In genomic region chr7:105664816-105665525, GRCh38 we compare ENCODE assay signal across 12 cellular contexts.
DNase-seq lines count a peak whose midpoint lies in the region; ATAC-seq, FAIRE-seq and TF ChIP-seq lines count a peak whose summit lies in the region.
"Had no signal": no experiment of that assay in that cellular context is flagged by ENCODE, and none has a peak within 500 bp of the region (broad histone marks: within the 10 kb centered on the region; RNA-seq: fewer than 3 reads in every experiment).

No MANE protein-coding gene starts in this region.

- peaks cover 9% of the 10 kb centered on the region for H4K20me1 ChIP-seq in K562 (replicated peaks; ENCODE audit: control insufficient read depth, insufficient read depth, low read length)

- no peaks in the 10 kb centered on the region for H3K4me1 Mint-ChIP-seq in activated T-cell treated with anti-CD3 and anti-CD28 coated beads, Interleukin-2, amount 50 U/mL, for 72 hours (ENCODE audit: low read depth)
- H3K4me1 Mint-ChIP-seq in stimulated activated naive B cell treated with anti-CD40 and anti-IgM and Interleukin-4, amounts not matched to agents 10 μg/mL and 1 μg/mL and 100 μg/mL, for 72 hours: peaks cover 14 to 24% of the 10 kb centered on the region in 2 donors
- H3K4me1 Mint-ChIP-seq: stimulated activated naive CD8-positive, alpha-beta T cell treated with anti-CD3 and anti-CD28 coated beads, Interleukin-15, amount 100 ng/mL, for 72 hours had no signal

- no peaks in the 10 kb centered on the region for H3K36me3 ChIP-seq in K562 (ENCODE audit: control insufficient read depth, insufficient read depth, low read length)
- H3K36me3 ChIP-seq: ovary had no signal

- H2AFZ ChIP-seq in K562 (ENCODE audit: low read depth, low read length): no peak overlapping the region

- no peak for TF ChIP-seq CTCF in K562 (IDR thresholded peaks at IDR 0.05 in 2 of 3, conservative IDR thresholded peaks at IDR 0.05 in 1 of 3; ENCODE audit: insufficient read depth in 2 of 3, low read depth in 1 of 3, low read length in 3 of 3)

- H3K9me3 ChIP-seq in K562 (replicated peaks; ENCODE audit: control insufficient read depth, insufficient read depth, low read depth, low read length): no peaks in the 10 kb centered on the region
- H3K9me3 ChIP-seq: gastroesophageal sphincter, ovary had no signal

- H3K27ac Mint-ChIP-seq in activated T-cell treated with anti-CD3 and anti-CD28 coated beads, Interleukin-2, amount 50 U/mL, for 72 hours: peak overlapping the region; percentile 74
- H3K27ac Mint-ChIP-seq in stimulated activated naive B cell treated with anti-CD40 and anti-IgM and Interleukin-4, amounts not matched to agents 10 μg/mL and 1 μg/mL and 100 μg/mL, for 72 hours: peak overlapping the region; percentile 6

- ATAC-seq in activated T-cell treated with anti-CD3 and anti-CD28 coated beads, Interleukin-2, amount 50 U/mL, for 72 hours (replicated peaks in 1 of 2): no peak
- ATAC-seq in K562: peak; percentile 95
- ATAC-seq in stimulated activated naive B cell treated with anti-CD40 and anti-IgM and Interleukin-4, amounts not matched to agents 10 μg/mL and 1 μg/mL and 100 μg/mL, for 72 hours (replicated peaks): no peak
- no peak for ATAC-seq in activated CD4-positive, CD25-positive, alpha-beta regulatory T cell treated with anti-CD3 and anti-CD28 coated beads, Interleukin-2, amount 50 U/mL, for 24 hours
- ATAC-seq: gastroesophageal sphincter; stimulated activated naive CD8-positive, alpha-beta T cell treated with anti-CD3 and anti-CD28 coated beads, Interleukin-15, amount 100 ng/mL, for 72 hours had no signal

- no peak overlapping the region for H3K4me2 ChIP-seq in K562 (ENCODE audit: insufficient read depth, low read length)

- POLR2A ChIA-PET in K562 (lab: Yijun Ruan, JAX): interaction anchor here (0.6 kb wide), 1 partner anchor 10 kb away, joined by 4 read pairs; no protein-coding TSS in a partner anchor

- no peak overlapping the region for H3K27ac ChIP-seq in K562 (ENCODE audit: extremely low read depth, low read depth, low read length)
- H3K27ac ChIP-seq: gastroesophageal sphincter, ovary had no signal

- no peaks in the 10 kb centered on the region for H3K79me2 ChIP-seq in K562 (ENCODE audit: control insufficient read depth, insufficient read depth, low read length)

- peaks cover 10 to 11% of the 10 kb centered on the region in 2 experiments; a peak in 4 of 5 replicates for H3K4me1 ChIP-seq in K562 (replicated peaks in 1 of 2; ENCODE audit: control insufficient read depth in 2 of 2, insufficient read depth in 2 of 2, low read length in 2 of 2)

- in situ Hi-C loops in K562 (cut with MboI): no loop called here

- H3K36me3 Mint-ChIP-seq in activated T-cell treated with anti-CD3 and anti-CD28 coated beads, Interleukin-2, amount 50 U/mL, for 72 hours (ENCODE audit: insufficient read depth in 2 of 2): peaks cover 0 to 10% of the 10 kb centered on the region in 2 donors
- peaks cover 32 to 60% of the 10 kb centered on the region in 2 donors for H3K36me3 Mint-ChIP-seq in stimulated activated naive B cell treated with anti-CD40 and anti-IgM and Interleukin-4, amounts not matched to agents 10 μg/mL and 1 μg/mL and 100 μg/mL, for 72 hours

- H3K9me1 ChIP-seq in K562 (ENCODE audit: control insufficient read depth, insufficient read depth, low read length): no peaks in the 10 kb centered on the region

- H3K27me3 ChIP-seq in K562 (ENCODE audit: control insufficient read depth in 2 of 2, insufficient read depth in 2 of 2, low read length in 2 of 2): peaks cover 2 to 7% of the 10 kb centered on the region in 2 experiments; a peak in 2 of 5 replicates
- H3K27me3 ChIP-seq: gastroesophageal sphincter, ovary had no signal

- TF ChIP-seq POLR2A in K562 (conservative IDR thresholded peaks at IDR 0.05): no peak

- no peak overlapping the region for H3K4me3 Mint-ChIP-seq in activated T-cell treated with anti-CD3 and anti-CD28 coated beads, Interleukin-2, amount 50 U/mL, for 72 hours
- no peak overlapping the region for H3K4me3 Mint-ChIP-seq in stimulated activated naive B cell treated with anti-CD40 and anti-IgM and Interleukin-4, amounts not matched to agents 10 μg/mL and 1 μg/mL and 100 μg/mL, for 72 hours
- H3K4me3 Mint-ChIP-seq: stimulated activated naive CD8-positive, alpha-beta T cell treated with anti-CD3 and anti-CD28 coated beads, Interleukin-15, amount 100 ng/mL, for 72 hours had no signal

- 14% methylated on average over 8 of the region's 8 CpGs for WGBS in K562 (ENCODE audit: insufficient coverage, low coverage, missing lambda C conversion rate)

- TF ChIP-seq EP300 in K562 (IDR thresholded peaks at IDR 0.05; ENCODE audit: low read length): peak; percentile 29; the same call in 1 of the 2 replicates

- no peak for DNase-seq in activated T-cell treated with anti-CD3 and anti-CD28 coated beads, Interleukin-2, amount 50 U/mL, for 72 hours
- DNase-seq in activated T-cell treated with anti-CD3 and anti-CD28 coated beads, Interleukin-2, amount 50 U/mL, for 1 hour: no peak
- peak; percentile 92 for DNase-seq in NCI-H2171 treated with DMSO at 0.1 percent for 48 hours (lab: John Stamatoyannopoulos, UW)
- DNase-seq in K562 (ENCODE audit: extremely low read depth in 1 of 4, low spot score in 3 of 4): peak; percentile 76 to 93 (median 86)
- no peak for DNase-seq in stimulated activated naive B cell treated with anti-CD40 and anti-IgM and Interleukin-4, amounts not matched to agents 10 μg/mL and 1 μg/mL and 100 μg/mL, for 72 hours
- DNase-seq in KG1 (lab: John Stamatoyannopoulos, UW): no peak
- no peak for DNase-seq in NOMO-1 treated with dmso at 0.1 percent for 144 hours (lab: John Stamatoyannopoulos, UW; ENCODE audit: unreplicated experiment)
- DNase-seq: activated naive CD4-positive, alpha-beta T cell; ovary; stimulated activated naive CD8-positive, alpha-beta T cell treated with anti-CD3 and anti-CD28 coated beads, Interleukin-15, amount 100 ng/mL, for 72 hours had no signal

- no peaks in the 10 kb centered on the region for H3K27me3 Mint-ChIP-seq in activated T-cell treated with anti-CD3 and anti-CD28 coated beads, Interleukin-2, amount 50 U/mL, for 72 hours (ENCODE audit: low read depth)
- no peaks in the 10 kb centered on the region for H3K27me3 Mint-ChIP-seq in stimulated activated naive B cell treated with anti-CD40 and anti-IgM and Interleukin-4, amounts not matched to agents 10 μg/mL and 1 μg/mL and 100 μg/mL, for 72 hours
- H3K27me3 Mint-ChIP-seq: stimulated activated naive CD8-positive, alpha-beta T cell treated with anti-CD3 and anti-CD28 coated beads, Interleukin-15, amount 100 ng/mL, for 72 hours had no signal

- no peak overlapping the region for H3K4me3 ChIP-seq in K562
- H3K4me3 ChIP-seq: gastroesophageal sphincter, ovary had no signal

- intact Hi-C loops in K562 (cut with micrococcal nuclease): no loop called here

- peak; percentile 99 for FAIRE-seq in K562 (lab: Jason Lieb, UNC)

- CTCF ChIA-PET in K562 (lab: Yijun Ruan, JAX; ENCODE audit: low intra/inter-chr PET ratio): no interaction called here

- H3K9me3 Mint-ChIP-seq in activated T-cell treated with anti-CD3 and anti-CD28 coated beads, Interleukin-2, amount 50 U/mL, for 72 hours: no peaks in the 10 kb centered on the region
- no peaks in the 10 kb centered on the region for H3K9me3 Mint-ChIP-seq in stimulated activated naive B cell treated with anti-CD40 and anti-IgM and Interleukin-4, amounts not matched to agents 10 μg/mL and 1 μg/mL and 100 μg/mL, for 72 hours
- H3K9me3 Mint-ChIP-seq: stimulated activated naive CD8-positive, alpha-beta T cell treated with anti-CD3 and anti-CD28 coated beads, Interleukin-15, amount 100 ng/mL, for 72 hours had no signal

- no peak for TF ChIP-seq RAD21 in K562 (CRISPR knock-in tag; conservative IDR thresholded peaks at IDR 0.05 in 1 of 2, IDR thresholded peaks at IDR 0.05 in 1 of 2)

- no TSS peak for BruUV-seq in K562 (replicated peaks; lab: Mats Ljungman, UMichigan)

- H3K9ac ChIP-seq in K562 (ENCODE audit: insufficient read depth in 1 of 2, low read depth in 2 of 2, low read length in 2 of 2): no peak overlapping the region

TF ChIP-seq in K562, 482 proteins besides CTCF, POLR2A, EP300 and RAD21 (continues in another document):
- peak; percentile 62; the same call in 1 of the 2 replicates for TF ChIP-seq MYNN (IDR thresholded peaks at IDR 0.05)
- TF ChIP-seq MYNN (CRISPR knock-in tag; IDR thresholded peaks at IDR 0.05): no peak
- peak; percentile 67; the same call in 1 of the 2 replicates for TF ChIP-seq SMARCC2 (IDR thresholded peaks at IDR 0.05; ENCODE audit: low read depth)
- peak; percentile 32; the same call in 1 of the 2 replicates for TF ChIP-seq SP1 (CRISPR knock-in tag; IDR thresholded peaks at IDR 0.05)
- TF ChIP-seq DPF2 (IDR thresholded peaks at IDR 0.05): peak; percentile 89
- no peak for TF ChIP-seq E2F5 (CRISPR knock-in tag; IDR thresholded peaks at IDR 0.05)
- 0 out of 2 replicates have a peak, but pooled peaks have one; percentile 30 for TF ChIP-seq MBD2 (IDR thresholded peaks at IDR 0.05; ENCODE audit: borderline replicate concordance, low read depth)
- TF ChIP-seq PHF20 (IDR thresholded peaks at IDR 0.05; ENCODE audit: partially characterized antibody): no peak
- peak; percentile 77; the same call in 1 of the 2 replicates for TF ChIP-seq MITF (IDR thresholded peaks at IDR 0.05)
- no peak for TF ChIP-seq POLR2H (tag; IDR thresholded peaks at IDR 0.05; ENCODE audit: low read depth)

Comparison
In these comparisons a context has a peak if more than half of its experiments do, and no peak if none do; other contexts are left out.
1. DNase-seq: peak in NCI-H2171 treated with DMSO at 0.1 percent for 48 hours (single experiment) and K562 (4 of 4); none in activated T-cell treated with anti-CD3 and anti-CD28 coated beads, Interleukin-2, amount 50 U/mL, for 72 hours (0 of 2), activated T-cell treated with anti-CD3 and anti-CD28 coated beads, Interleukin-2, amount 50 U/mL, for 1 hour (single experiment), stimulated activated naive B cell treated with anti-CD40 and anti-IgM and Interleukin-4, amounts not matched to agents 10 μg/mL and 1 μg/mL and 100 μg/mL, for 72 hours (single experiment), KG1 (single experiment) and NOMO-1 treated with dmso at 0.1 percent for 144 hours (single experiment).